In genomic region chr5:137618476-137618875, GRCh38 we compare ENCODE assay signal across 27 cellular contexts.
"Had no signal": no experiment of that assay in that cellular context is flagged by ENCODE, and none has a peak within 500 bp of the region (broad histone marks: within the 10 kb centered on the region; RNA-seq: fewer than 3 reads in every experiment).

No MANE protein-coding gene starts in this region.

- H3K27ac ChIP-seq: KMS-11, Peyer's patch had no signal

- H3K4me2 ChIP-seq: KMS-11 had no signal

- H3K27me3 Mint-ChIP-seq: activated B cell treated with CpG ODN at 0.5 μM for 24 hours; activated CD4-positive, alpha-beta T cell treated with anti-CD3 and anti-CD28 coated beads, Interleukin-2, amount 10 ng/mL, durations not matched to agents 24 days and 14 days; activated CD8-positive, alpha-beta memory T cell treated with anti-CD3 and anti-CD28 coated beads, Interleukin-2, amount 10 ng/mL, durations not matched to agents 7 days and 5 days; activated naive CD8-positive, alpha-beta T cell treated with anti-CD3 and anti-CD28 coated beads, Interleukin-2, amount 50 U/mL, for 24 hours; activated T-cell treated with anti-CD3 and anti-CD28 coated beads, Interleukin-2, amount 50 U/mL, for 24 hours; T-cell had no signal

- H3K27ac Mint-ChIP-seq: activated B cell treated with CpG ODN at 0.5 μM for 24 hours; activated CD4-positive, alpha-beta T cell treated with anti-CD3 and anti-CD28 coated beads, Interleukin-2, amount 10 ng/mL, durations not matched to agents 24 days and 14 days; activated CD8-positive, alpha-beta memory T cell treated with anti-CD3 and anti-CD28 coated beads, Interleukin-2, amount 10 ng/mL, durations not matched to agents 7 days and 5 days; activated naive CD4-positive, alpha-beta T cell treated with anti-CD3 and anti-CD28 coated beads, Interleukin-2, amount 50 U/mL, for 72 hours; activated naive CD8-positive, alpha-beta T cell treated with anti-CD3 and anti-CD28 coated beads, Interleukin-2, amount 50 U/mL, for 24 hours; activated T-cell treated with anti-CD3 and anti-CD28 coated beads, Interleukin-2, amount 50 U/mL, for 24 hours; activated T-helper 1 cell treated with anti-CD3 and anti-CD28 coated beads, Interleukin-12 subunit alpha, Interleukin-12 subunit beta, Interleukin-2, Interleukin-4 antibody, amounts not matched to agents 30 ng/mL and 10 ng/mL and 1 ng/mL, durations not matched to agents 14 hours and 24 hours and 36 hours; T-cell had no signal

- H3K9ac ChIP-seq: KMS-11 had no signal

- H3K9me3 Mint-ChIP-seq: activated B cell treated with CpG ODN at 0.5 μM for 24 hours; activated CD4-positive, alpha-beta T cell treated with anti-CD3 and anti-CD28 coated beads, Interleukin-2, amount 10 ng/mL, durations not matched to agents 24 days and 14 days; activated naive CD4-positive, alpha-beta T cell treated with anti-CD3 and anti-CD28 coated beads, Interleukin-2, amount 50 U/mL, for 72 hours; activated naive CD8-positive, alpha-beta T cell treated with anti-CD3 and anti-CD28 coated beads, Interleukin-2, amount 50 U/mL, for 24 hours; activated T-cell treated with anti-CD3 and anti-CD28 coated beads, Interleukin-2, amount 50 U/mL, for 24 hours; activated T-helper 1 cell treated with anti-CD3 and anti-CD28 coated beads, Interleukin-12 subunit alpha, Interleukin-12 subunit beta, Interleukin-2, Interleukin-4 antibody, amounts not matched to agents 30 ng/mL and 10 ng/mL and 1 ng/mL, durations not matched to agents 14 hours and 24 hours and 36 hours; T-cell had no signal

- ATAC-seq: activated CD8-positive, alpha-beta memory T cell treated with anti-CD3 and anti-CD28 coated beads, Interleukin-2, amount 10 ng/mL, durations not matched to agents 7 days and 5 days; activated naive CD4-positive, alpha-beta T cell treated with anti-CD3 and anti-CD28 coated beads, Interleukin-2, amount 50 U/mL, for 72 hours; activated naive CD8-positive, alpha-beta T cell treated with anti-CD3 and anti-CD28 coated beads, Interleukin-2, amount 50 U/mL, for 24 hours; T-cell had no signal

- H3K4me1 ChIP-seq: breast epithelium, Peyer's patch had no signal

- H3K27me3 ChIP-seq: breast epithelium, Peyer's patch had no signal

- H3K9me3 ChIP-seq: breast epithelium, Peyer's patch had no signal

- H3K36me3 Mint-ChIP-seq: activated CD8-positive, alpha-beta memory T cell treated with anti-CD3 and anti-CD28 coated beads, Interleukin-2, amount 10 ng/mL, durations not matched to agents 7 days and 5 days; activated naive CD4-positive, alpha-beta T cell treated with anti-CD3 and anti-CD28 coated beads, Interleukin-2, amount 50 U/mL, for 72 hours had no signal

- H3K36me3 ChIP-seq: breast epithelium, Peyer's patch had no signal

- H3K4me1 Mint-ChIP-seq: activated CD8-positive, alpha-beta memory T cell treated with anti-CD3 and anti-CD28 coated beads, Interleukin-2, amount 10 ng/mL, durations not matched to agents 7 days and 5 days; T-cell had no signal

- H3K4me3 Mint-ChIP-seq: activated B cell treated with CpG ODN at 0.5 μM for 24 hours; activated CD4-positive, alpha-beta T cell treated with anti-CD3 and anti-CD28 coated beads, Interleukin-2, amount 10 ng/mL, durations not matched to agents 24 days and 14 days; activated CD8-positive, alpha-beta memory T cell treated with anti-CD3 and anti-CD28 coated beads, Interleukin-2, amount 10 ng/mL, durations not matched to agents 7 days and 5 days; activated naive CD8-positive, alpha-beta T cell treated with anti-CD3 and anti-CD28 coated beads, Interleukin-2, amount 50 U/mL, for 24 hours; activated T-cell treated with anti-CD3 and anti-CD28 coated beads, Interleukin-2, amount 50 U/mL, for 24 hours; activated T-helper 1 cell treated with anti-CD3 and anti-CD28 coated beads, Interleukin-12 subunit alpha, Interleukin-12 subunit beta, Interleukin-2, Interleukin-4 antibody, amounts not matched to agents 30 ng/mL and 10 ng/mL and 1 ng/mL, durations not matched to agents 14 hours and 24 hours and 36 hours; T-cell had no signal

- H3K4me3 ChIP-seq: breast epithelium, Peyer's patch had no signal

- DNase-seq: activated B cell treated with CpG ODN at 0.5 μM for 24 hours; activated CD4-positive, alpha-beta T cell treated with anti-CD3 and anti-CD28 coated beads for 1 hour; activated CD4-positive, alpha-beta T cell treated with anti-CD3 and anti-CD28 coated beads, Interleukin-2, amount 10 ng/mL, durations not matched to agents 24 days and 14 days; activated CD4-positive, alpha-beta T cell treated with anti-CD3 and anti-CD28 coated beads, Interleukin-2, amount 50 U/mL, for 48 hours; activated CD8-positive, alpha-beta memory T cell treated with anti-CD3 and anti-CD28 coated beads, Interleukin-2, amount 10 ng/mL, durations not matched to agents 7 days and 5 days; activated effector memory CD4-positive, alpha-beta T cell treated with Interleukin-2 at 50 U/mL for 16 hours; activated naive CD4-positive, alpha-beta T cell; activated naive CD8-positive, alpha-beta T cell treated with anti-CD3 and anti-CD28 coated beads, Interleukin-2, amount 50 U/mL, for 24 hours; activated T-cell treated with anti-CD3 and anti-CD28 coated beads, Interleukin-2, amount 50 U/mL, for 24 hours; caudate nucleus; MV-4-11; NCI-H1092 treated with DMSO at 0.1 percent for 48 hours; NCI-H1417 treated with DMSO at 0.1 percent for 48 hours; NCI-H1694; NCI-H2029; NCI-H2107; NCI-H2171 treated with DMSO at 0.1 percent for 48 hours; NK-92 treated with Interleukin-12 subunit alpha and Interleukin-12 subunit beta, amount 100 ng/mL, for 24 hours; OCI-M1; Peyer's patch; SHP77; T-cell; T-helper 2 cell had no signal
